In genomic region chr1:205710201-205711062, GRCh38 we compare ENCODE assay signal across 11 cellular contexts.
"Had no signal": no experiment of that assay in that cellular context is flagged by ENCODE, and none has a peak within 500 bp of the region (broad histone marks: within the 10 kb centered on the region; RNA-seq: fewer than 3 reads in every experiment).

No MANE protein-coding gene starts in this region.

- DNase-seq: activated B cell treated with CpG ODN at 0.5 μM for 24 hours; activated naive CD8-positive, alpha-beta T cell treated with anti-CD3 and anti-CD28 coated beads, Interleukin-2, amount 10 ng/mL, durations not matched to agents 7 days and 5 days; lower lobe of right lung; natural killer cell had no signal

- H3K79me2 ChIP-seq: hepatocyte, parathyroid adenoma had no signal

- H3K27ac ChIP-seq: colonic mucosa, foreskin keratinocyte, lower lobe of right lung, parathyroid adenoma, vagina had no signal

- H3K27me3 Mint-ChIP-seq: activated B cell treated with CpG ODN at 0.5 μM for 24 hours; activated naive CD8-positive, alpha-beta T cell treated with anti-CD3 and anti-CD28 coated beads, Interleukin-2, amount 10 ng/mL, durations not matched to agents 7 days and 5 days; brain had no signal

- H2AFZ ChIP-seq: hepatocyte, parathyroid adenoma had no signal

- H3K9me3 ChIP-seq: colonic mucosa, lower lobe of right lung, spleen, vagina had no signal

- H3K36me3 ChIP-seq: colonic mucosa, vagina had no signal

- H3K9ac ChIP-seq: parathyroid adenoma had no signal

- H3K4me3 ChIP-seq: colonic mucosa, hepatocyte, lower lobe of right lung, spleen, vagina had no signal

- H3K27me3 ChIP-seq: colonic mucosa, foreskin keratinocyte, hepatocyte, spleen, vagina had no signal

- H3K4me3 Mint-ChIP-seq: activated B cell treated with CpG ODN at 0.5 μM for 24 hours; activated naive CD8-positive, alpha-beta T cell treated with anti-CD3 and anti-CD28 coated beads, Interleukin-2, amount 10 ng/mL, durations not matched to agents 7 days and 5 days; brain; natural killer cell had no signal

- H3K9me3 Mint-ChIP-seq: activated B cell treated with CpG ODN at 0.5 μM for 24 hours; activated naive CD8-positive, alpha-beta T cell treated with anti-CD3 and anti-CD28 coated beads, Interleukin-2, amount 10 ng/mL, durations not matched to agents 7 days and 5 days; brain; natural killer cell had no signal

- H3K4me1 ChIP-seq: foreskin keratinocyte had no signal

- H3K4me2 ChIP-seq: hepatocyte had no signal
